ENCODE assay signal across 9 cellular contexts in the genomic region with DNA sequence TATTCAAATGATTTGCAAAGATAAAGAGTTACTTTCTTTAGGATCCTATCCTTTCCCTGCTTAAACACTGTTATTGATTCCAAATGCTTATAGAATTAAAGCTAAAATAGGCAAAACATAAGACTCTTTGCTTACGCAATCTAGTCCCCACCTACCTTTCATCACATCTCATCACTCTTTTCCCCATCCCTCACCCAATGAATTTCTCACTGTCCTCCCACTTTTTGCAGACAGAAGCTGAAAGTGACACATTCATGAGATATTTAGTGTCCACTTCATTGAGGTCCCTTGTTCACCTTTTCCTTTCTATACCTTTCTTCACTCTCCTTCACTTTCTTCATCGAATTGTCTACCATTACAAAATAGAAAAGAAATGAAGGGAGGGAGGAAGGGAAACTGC. TPM values are rescaled to one million over a fixed set of nuclear protein-coding genes. Genes with fewer than 3 reads are reported as not detected.
DNase-seq lines count a peak whose midpoint lies in the region; ATAC-seq and TF ChIP-seq lines count a peak whose summit lies in the region.
"Had no signal": no experiment of that assay in that cellular context is flagged by ENCODE, and none has a peak within 500 bp of the region (broad histone marks: within the 10 kb centered on the region; RNA-seq: fewer than 3 reads in every experiment).

No MANE protein-coding gene starts in this region.

- no peak for DNase-seq in activated naive CD4-positive, alpha-beta T cell treated with anti-CD3 and anti-CD28 coated beads, Interleukin-2, amount 50 U/mL, for 16 hours
- no peak for DNase-seq in NCI-H2171 treated with DMSO at 0.1 percent for 48 hours (lab: John Stamatoyannopoulos, UW)
- DNase-seq: GF-D8 had no signal

- H3K27ac ChIP-seq in SU-DHL-6 (ENCODE audit: low read depth, low read length) (0 out of 2 replicates have a peak overlapping the region, but pooled peaks have one; percentile 53), iPS-18a (ENCODE audit: low read length) (no peak overlapping the region), thymus (ENCODE audit: low read depth) (no peak overlapping the region)

- ATAC-seq in HG02571 (IDR thresholded peaks at IDR 0.05; ENCODE audit: unreplicated experiment) (no peak), GM19463 (IDR thresholded peaks at IDR 0.05; ENCODE audit: unreplicated experiment) (no peak)

- no peaks in the 10 kb centered on the region for H4K20me1 ChIP-seq in SU-DHL-6 (ENCODE audit: low read depth, low read length)

- H3K36me3 Mint-ChIP-seq in activated naive CD4-positive, alpha-beta T cell treated with anti-CD3 and anti-CD28 coated beads, Interleukin-2, amount 50 U/mL, for 24 hours: no peaks in the 10 kb centered on the region

- TF ChIP-seq CTCF in SU-DHL-6 (IDR thresholded peaks at IDR 0.05; ENCODE audit: insufficient read depth, low read length, poor library complexity, severe bottlenecking): no peak

- peaks cover 10% of the 10 kb centered on the region; the same call in 1 of the 2 replicates for H3F3A ChIP-seq in SU-DHL-6 (ENCODE audit: insufficient read depth)

- H3K9me3 ChIP-seq in SU-DHL-6 (ENCODE audit: insufficient read depth, low read length) (no peaks in the 10 kb centered on the region), iPS-18a (ENCODE audit: control insufficient read depth, low read depth, low read length) (peaks cover 11% of the 10 kb centered on the region), thymus (ENCODE audit: control insufficient read depth) (no peaks in the 10 kb centered on the region)

- H3K4me3 ChIP-seq in SU-DHL-6 (ENCODE audit: insufficient read depth, low read length, poor library complexity, severe bottlenecking) (peak overlapping the region; percentile 81), iPS-18a (ENCODE audit: low read length) (peak overlapping the region; percentile 75), thymus (ENCODE audit: low read length) (peak overlapping the region; percentile 71)

- peaks cover 29% of the 10 kb centered on the region for H3K79me2 ChIP-seq in SU-DHL-6 (ENCODE audit: insufficient read depth, low read length)

- H3K4me1 ChIP-seq in iPS-18a (ENCODE audit: control insufficient read depth, low read depth, low read length) (peaks cover 5% of the 10 kb centered on the region), thymus (ENCODE audit: control insufficient read depth, insufficient read depth, low read length) (no peaks in the 10 kb centered on the region)

- H2AFZ ChIP-seq in SU-DHL-6 (ENCODE audit: low read depth, low read length, severe bottlenecking): peak overlapping the region; percentile 80

- H3K4me1 Mint-ChIP-seq in activated naive CD4-positive, alpha-beta T cell treated with anti-CD3 and anti-CD28 coated beads, Interleukin-2, amount 50 U/mL, for 24 hours: peaks cover 10% of the 10 kb centered on the region

- no peaks in the 10 kb centered on the region for H3K9me3 Mint-ChIP-seq in activated naive CD4-positive, alpha-beta T cell treated with anti-CD3 and anti-CD28 coated beads, Interleukin-2, amount 50 U/mL, for 24 hours

- H3K4me3 Mint-ChIP-seq in activated naive CD4-positive, alpha-beta T cell treated with anti-CD3 and anti-CD28 coated beads, Interleukin-2, amount 50 U/mL, for 24 hours: peak overlapping the region; percentile 47

- H3K27me3 Mint-ChIP-seq in activated naive CD4-positive, alpha-beta T cell treated with anti-CD3 and anti-CD28 coated beads, Interleukin-2, amount 50 U/mL, for 24 hours: peaks cover 15% of the 10 kb centered on the region

- H3K9ac ChIP-seq in SU-DHL-6 (ENCODE audit: low read length): peak overlapping the region; percentile 87
- H3K9ac ChIP-seq in iPS-18a (ENCODE audit: low read length): peak overlapping the region; percentile 16

- H3K27me3 ChIP-seq in SU-DHL-6 (ENCODE audit: low read length): no peaks in the 10 kb centered on the region
- no peaks in the 10 kb centered on the region for H3K27me3 ChIP-seq in iPS-18a (ENCODE audit: control insufficient read depth, insufficient read depth, low read length)
- H3K27me3 ChIP-seq in thymus (ENCODE audit: control insufficient read depth, insufficient read depth): no peaks in the 10 kb centered on the region

- no peak overlapping the region for H3K27ac Mint-ChIP-seq in activated naive CD4-positive, alpha-beta T cell treated with anti-CD3 and anti-CD28 coated beads, Interleukin-2, amount 50 U/mL, for 24 hours

- no peaks in the 10 kb centered on the region for H3K36me3 ChIP-seq in SU-DHL-6 (ENCODE audit: low read length)
- no peaks in the 10 kb centered on the region for H3K36me3 ChIP-seq in iPS-18a (ENCODE audit: control insufficient read depth, low read depth, low read length)
- H3K36me3 ChIP-seq in thymus (ENCODE audit: control insufficient read depth, insufficient read depth): no peaks in the 10 kb centered on the region

- no peaks in the 10 kb centered on the region for H3K9me2 ChIP-seq in SU-DHL-6 (replicated peaks; ENCODE audit: insufficient read depth, low read length)

- WGBS in thymus: 49% methylated on average over 2 of the region's 2 CpGs

- H3K4me2 ChIP-seq in SU-DHL-6 (ENCODE audit: low read depth, low read length, poor library complexity, severe bottlenecking): peak overlapping the region; percentile 81

RNA-seq across cellular contexts. Expression of a gene that starts 0.4 kb away (rescaled TPM):
- polyA plus RNA-seq in thymus: 0.02 TPM

RNA-seq across cellular contexts. Expression of a gene that starts 0.6 kb away (rescaled TPM):
- 20.6 TPM for polyA plus RNA-seq in thymus
